Comparison of ENCODE assay signal across 27 cellular contexts in the genomic region with DNA sequence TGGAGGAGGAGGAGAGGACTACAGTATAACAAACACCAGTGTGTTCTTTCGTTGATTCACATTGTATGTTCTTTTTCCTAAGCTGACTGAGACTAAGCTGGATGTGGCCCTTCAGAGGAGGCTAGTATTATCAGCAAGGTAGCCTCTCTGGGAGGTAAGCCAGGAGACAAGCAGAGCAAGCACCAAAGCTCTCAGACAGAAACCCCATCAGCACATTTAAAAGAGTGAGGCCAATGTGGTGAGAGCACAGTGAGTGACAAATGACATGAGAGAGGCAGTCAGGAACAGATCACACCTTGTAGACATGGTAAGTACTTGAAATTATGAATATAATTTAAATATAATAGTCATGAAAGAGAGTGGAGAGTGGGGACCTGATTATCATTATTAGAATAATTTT.
"Had no signal": no experiment of that assay in that cellular context is flagged by ENCODE, and none has a peak within 500 bp of the region (broad histone marks: within the 10 kb centered on the region; RNA-seq: fewer than 3 reads in every experiment).

No MANE protein-coding gene starts in this region.

- DNase-seq: activated CD4-positive, alpha-beta T cell treated with anti-CD3 and anti-CD28 coated beads, Interleukin-2, amount 10 ng/mL, durations not matched to agents 24 days and 14 days; activated CD4-positive, alpha-beta T cell treated with anti-CD3 and anti-CD28 coated beads, Interleukin-2, amount 50 U/mL, for 4 hours; activated CD8-positive, alpha-beta T cell treated with anti-CD3 and anti-CD28 coated beads for 36 hours; activated effector memory CD4-positive, alpha-beta T cell treated with Interleukin-2 at 50 U/mL for 16 hours; activated naive CD4-positive, alpha-beta T cell treated with anti-CD3 and anti-CD28 coated beads, Interleukin-2, amount 50 U/mL, for 16 hours; activated naive CD8-positive, alpha-beta T cell treated with anti-CD3 and anti-CD28 coated beads, Interleukin-2, amount 10 ng/mL, durations not matched to agents 7 days and 5 days; activated T-cell treated with anti-CD3 and anti-CD28 coated beads, Interleukin-2, amount 50 U/mL, for 24 hours; amygdala; caudate nucleus; Kasumi-1; KG1; MG63; MV-4-11; NCI-H1092; NCI-H1436 treated with DMSO at 0.1 percent for 48 hours; NCI-H1694 treated with DMSO at 0.1 percent for 48 hours; NCI-H2029; NCI-H345; NCI-H524 treated with DMSO at 0.1 percent for 48 hours; PC-3; SHP77; SJCRH30 had no signal

- ATAC-seq: activated CD8-positive, alpha-beta T cell treated with anti-CD3 and anti-CD28 coated beads for 36 hours; PC-3 had no signal

- H3K27ac Mint-ChIP-seq: activated CD4-positive, alpha-beta T cell treated with anti-CD3 and anti-CD28 coated beads, Interleukin-2, amount 10 ng/mL, durations not matched to agents 24 days and 14 days; activated naive CD8-positive, alpha-beta T cell treated with anti-CD3 and anti-CD28 coated beads, Interleukin-2, amount 10 ng/mL, durations not matched to agents 7 days and 5 days; T-helper 2 cell treated with Interferon-gamma antibody and Interleukin-4, amounts not matched to agents 5 μg/mL and 100 μg/mL, for 36 hours had no signal

- H3K4me3 ChIP-seq: ascending aorta, MG63, SJCRH30, SK-N-MC had no signal

- H3K4me3 Mint-ChIP-seq: activated CD4-positive, alpha-beta T cell treated with anti-CD3 and anti-CD28 coated beads, Interleukin-2, amount 10 ng/mL, durations not matched to agents 24 days and 14 days; activated CD8-positive, alpha-beta T cell treated with anti-CD3 and anti-CD28 coated beads for 36 hours; activated naive CD8-positive, alpha-beta T cell treated with anti-CD3 and anti-CD28 coated beads, Interleukin-2, amount 10 ng/mL, durations not matched to agents 7 days and 5 days; activated T-cell treated with anti-CD3 and anti-CD28 coated beads, Interleukin-2, amount 50 U/mL, for 24 hours; activated T-helper 1 cell treated with anti-CD3 and anti-CD28 coated beads, Interleukin-12 subunit alpha, Interleukin-12 subunit beta, Interleukin-2, Interleukin-4 antibody, amounts not matched to agents 30 ng/mL and 10 ng/mL and 1 ng/mL, durations not matched to agents 14 hours and 24 hours and 36 hours; T-helper 2 cell treated with Interferon-gamma antibody and Interleukin-4, amounts not matched to agents 5 μg/mL and 100 μg/mL, for 36 hours had no signal

- H3K4me1 ChIP-seq: ascending aorta, SJCRH30 had no signal

- H3K9me3 ChIP-seq: ascending aorta, MG63, SJCRH30 had no signal

- H3K27me3 Mint-ChIP-seq: activated CD4-positive, alpha-beta T cell treated with anti-CD3 and anti-CD28 coated beads, Interleukin-2, amount 10 ng/mL, durations not matched to agents 24 days and 14 days; activated CD8-positive, alpha-beta T cell treated with anti-CD3 and anti-CD28 coated beads for 36 hours; activated naive CD8-positive, alpha-beta T cell treated with anti-CD3 and anti-CD28 coated beads, Interleukin-2, amount 10 ng/mL, durations not matched to agents 7 days and 5 days; activated T-cell treated with anti-CD3 and anti-CD28 coated beads, Interleukin-2, amount 50 U/mL, for 24 hours had no signal

- H3K9me3 Mint-ChIP-seq: activated CD4-positive, alpha-beta T cell treated with anti-CD3 and anti-CD28 coated beads, Interleukin-2, amount 10 ng/mL, durations not matched to agents 24 days and 14 days; activated CD8-positive, alpha-beta T cell treated with anti-CD3 and anti-CD28 coated beads for 36 hours; activated naive CD8-positive, alpha-beta T cell treated with anti-CD3 and anti-CD28 coated beads, Interleukin-2, amount 10 ng/mL, durations not matched to agents 7 days and 5 days; activated T-cell treated with anti-CD3 and anti-CD28 coated beads, Interleukin-2, amount 50 U/mL, for 24 hours; activated T-helper 1 cell treated with anti-CD3 and anti-CD28 coated beads, Interleukin-12 subunit alpha, Interleukin-12 subunit beta, Interleukin-2, Interleukin-4 antibody, amounts not matched to agents 30 ng/mL and 10 ng/mL and 1 ng/mL, durations not matched to agents 14 hours and 24 hours and 36 hours; T-helper 2 cell treated with Interferon-gamma antibody and Interleukin-4, amounts not matched to agents 5 μg/mL and 100 μg/mL, for 36 hours had no signal

- H3K27me3 ChIP-seq: ascending aorta, MG63, SJCRH30 had no signal

- H3K27ac ChIP-seq: ascending aorta, RWPE1, SJCRH30, SK-N-MC had no signal

- H3K36me3 ChIP-seq: MG63 had no signal
